ENCODE assay signal across 8 cellular contexts in the genomic region with DNA sequence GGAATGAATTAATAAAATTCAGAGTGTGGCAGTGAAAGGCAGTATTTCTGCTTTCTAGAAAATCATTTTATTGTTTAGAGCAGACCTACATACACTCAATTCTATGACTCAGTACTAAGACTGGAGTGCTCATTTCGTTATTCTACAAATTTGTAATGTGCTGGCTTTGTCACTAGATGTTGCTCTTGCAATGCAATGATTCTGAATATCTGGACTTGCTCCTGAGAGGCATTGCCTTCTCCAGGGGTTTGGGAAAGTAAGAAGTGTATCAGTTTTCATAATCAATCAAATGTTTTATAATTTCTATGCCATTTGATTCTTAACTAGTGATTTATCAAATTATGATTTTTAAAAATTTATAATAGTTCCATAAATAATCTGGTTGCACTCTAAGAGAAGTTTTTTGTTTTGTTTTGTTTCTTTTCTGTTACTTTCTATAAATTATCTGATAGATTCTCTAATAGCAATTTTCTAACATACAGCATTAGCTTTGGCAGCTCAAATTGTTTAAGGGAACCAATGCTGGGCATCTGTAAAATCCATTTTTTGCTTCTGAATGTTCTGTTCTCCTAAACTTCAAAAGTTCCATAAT.
DNase-seq lines count a peak whose midpoint lies in the region; ATAC-seq and TF ChIP-seq lines count a peak whose summit lies in the region.

No MANE protein-coding gene starts in this region.

- no peak overlapping the region for H3K27ac Mint-ChIP-seq in T-cell

- CTCF ChIA-PET in T-cell (lab: Charles Lee) = interaction anchor here (0.6 to 18.5 kb wide), 17 partner anchors 10 to 294 kb away, joined by 3 to 320 read pairs (median 4); no protein-coding TSS in a partner anchor

- H3K36me3 ChIP-seq in neutrophil = no peaks in the 10 kb centered on the region

- H3K4me3 Mint-ChIP-seq in T-cell = no peak overlapping the region

- H3K4me1 Mint-ChIP-seq in T-cell = peaks cover 19 to 40% (median 23%) of the 10 kb centered on the region in 3 donors

- no peak overlapping the region for H3K4me3 ChIP-seq in neutrophil (ENCODE audit: low read depth in 1 of 2, low read length in 1 of 2)

- ATAC-seq in GM18498 (IDR thresholded peaks at IDR 0.05; ENCODE audit: unreplicated experiment) = peak; percentile 81
- peak; percentile 83 for ATAC-seq in HG02763 (IDR thresholded peaks at IDR 0.05; ENCODE audit: unreplicated experiment)
- ATAC-seq in T-cell (replicated peaks in 1 of 4) = peak; percentile 71 to 87 (median 80)

- H3K27me3 ChIP-seq in neutrophil = no peaks in the 10 kb centered on the region

- peaks cover 16 to 22% of the 10 kb centered on the region in 2 experiments for H3K4me1 ChIP-seq in neutrophil (ENCODE audit: control insufficient read depth in 1 of 2, insufficient read depth in 1 of 2, low read depth in 1 of 2, low read length in 1 of 2)

- POLR2A ChIA-PET in T-cell (lab: Charles Lee) = no interaction called here

- H3K36me3 Mint-ChIP-seq in T-cell = no peaks in the 10 kb centered on the region

- no peaks in the 10 kb centered on the region for H3K27me3 Mint-ChIP-seq in T-cell

- TF ChIP-seq CTCF in neutrophil (IDR thresholded peaks at IDR 0.05) = peak; percentile 69

- peak; percentile 78 to 81 for DNase-seq in AML-193 (lab: John Stamatoyannopoulos, UW)
- peak; percentile 39 for DNase-seq in NCI-H1105 (lab: John Stamatoyannopoulos, UW)
- peak in 1 of 34 experiments; percentile 29 for DNase-seq in T-cell
- DNase-seq in fibroblast of peridontal ligament (ENCODE audit: extremely low read depth) = peak; percentile 91
- DNase-seq in effector CD4-positive, alpha-beta T cell = no peak

- H3K27ac ChIP-seq in neutrophil = no peak overlapping the region

- H3K9me3 Mint-ChIP-seq in T-cell = no peaks in the 10 kb centered on the region

- no peaks in the 10 kb centered on the region for H3K9me3 ChIP-seq in neutrophil
